ENCODE assay signal across 9 cellular contexts in genomic region chr10:29140991-29141390, GRCh38.
DNase-seq lines count a peak whose midpoint lies in the region; ATAC-seq, FAIRE-seq and TF ChIP-seq lines count a peak whose summit lies in the region.
"Had no signal": no experiment of that assay in that cellular context is flagged by ENCODE, and none has a peak within 500 bp of the region (broad histone marks: within the 10 kb centered on the region; RNA-seq: fewer than 3 reads in every experiment).

No MANE protein-coding gene starts in this region.

- peaks cover 31% of the 10 kb centered on the region for H3K4me1 Mint-ChIP-seq in osteocyte (ENCODE audit: unreplicated experiment)
- no peaks in the 10 kb centered on the region for H3K4me1 Mint-ChIP-seq in activated naive CD4-positive, alpha-beta T cell treated with anti-CD3 and anti-CD28 coated beads, Interleukin-2, amount 10 ng/mL, durations not matched to agents 7 days and 5 days

- H3K27me3 ChIP-seq in Panc1 (ENCODE audit: control insufficient read depth, insufficient read depth, low read length) (no peaks in the 10 kb centered on the region), endothelial cell of umbilical vein (ENCODE audit: control insufficient read depth in 2 of 2, insufficient read depth in 2 of 2, low read length in 2 of 2) (no peaks in the 10 kb centered on the region), HAP-1 (ENCODE audit: low read depth) (no peaks in the 10 kb centered on the region)

- no peak for TF ChIP-seq POLR2A in endothelial cell of umbilical vein (IDR thresholded peaks at IDR 0.05; ENCODE audit: low read depth, low read length)

- no peaks in the 10 kb centered on the region for H4K20me1 ChIP-seq in endothelial cell of umbilical vein (replicated peaks; ENCODE audit: control insufficient read depth, extremely low read depth, insufficient read depth, low read length)

- H3K27ac ChIP-seq in Panc1 (ENCODE audit: low read length) (peak overlapping the region; percentile 79), endothelial cell of umbilical vein (ENCODE audit: insufficient read depth, low read depth, low read length) (peak overlapping the region; percentile 57)

- POLR2A ChIA-PET in Panc1 (lab: Charles Lee) (no interaction called here), endothelial cell of umbilical vein (lab: Charles Lee) (interaction anchor here (1.0 kb wide), 1 partner anchor 9 kb away, joined by 4 read pairs; no protein-coding TSS in a partner anchor)

- FAIRE-seq in endothelial cell of umbilical vein (lab: Jason Lieb, UNC) = peak; percentile 67

- no peak for TF ChIP-seq CTCF in Panc1 (IDR thresholded peaks at IDR 0.05)
- TF ChIP-seq CTCF in endothelial cell of umbilical vein (IDR thresholded peaks at IDR 0.05; ENCODE audit: extremely low read depth in 1 of 2, insufficient read depth in 1 of 2, low read depth in 1 of 2, low read length in 2 of 2) = no peak
- no peak for TF ChIP-seq CTCF in osteocyte (IDR thresholded peaks at IDR 0.05)

- intact Hi-C loops in Panc1 (cut with micrococcal nuclease; ENCODE audit: unreplicated experiment) (no loop called here), endothelial cell of umbilical vein (cut with micrococcal nuclease) (loop anchor here (1.0 kb wide), 1 partner anchor 9 kb away; no protein-coding TSS in a partner anchor)

- H3K4me3 ChIP-seq in Panc1 (ENCODE audit: low read depth in 2 of 2, low read length in 2 of 2) (no peak overlapping the region), endothelial cell of umbilical vein (replicated peaks in 1 of 3; ENCODE audit: insufficient read depth in 1 of 3, low read depth in 1 of 3, low read length in 3 of 3) (no peak overlapping the region), HAP-1 (no peak overlapping the region)

- peak overlapping the region; percentile 20 for H2AFZ ChIP-seq in endothelial cell of umbilical vein (ENCODE audit: low read depth, low read length)

- H3K4me2 ChIP-seq in endothelial cell of umbilical vein (ENCODE audit: insufficient read depth, low read length) = no peak overlapping the region

- BruUV-seq in Panc1 (replicated peaks; lab: Mats Ljungman, UMichigan) (no TSS peak), endothelial cell of umbilical vein (replicated peaks; lab: Mats Ljungman, UMichigan) (no TSS peak)

- H3K36me3 Mint-ChIP-seq in osteocyte (ENCODE audit: unreplicated experiment) = no peaks in the 10 kb centered on the region
- H3K36me3 Mint-ChIP-seq in activated naive CD4-positive, alpha-beta T cell treated with anti-CD3 and anti-CD28 coated beads, Interleukin-2, amount 10 ng/mL, durations not matched to agents 7 days and 5 days = no peaks in the 10 kb centered on the region

- no peak overlapping the region for H3K4me3 Mint-ChIP-seq in osteocyte (ENCODE audit: unreplicated experiment)
- H3K4me3 Mint-ChIP-seq in activated naive CD4-positive, alpha-beta T cell treated with anti-CD3 and anti-CD28 coated beads, Interleukin-2, amount 10 ng/mL, durations not matched to agents 7 days and 5 days = no peak overlapping the region

- H3K9me3 ChIP-seq in Panc1 (ENCODE audit: control insufficient read depth, insufficient read depth, low read depth, low read length) (no peaks in the 10 kb centered on the region), endothelial cell of umbilical vein (replicated peaks; ENCODE audit: control insufficient read depth, insufficient read depth, low read length) (no peaks in the 10 kb centered on the region), HAP-1 (no peaks in the 10 kb centered on the region)

- peak overlapping the region; percentile 82 for H3K27ac Mint-ChIP-seq in osteocyte (ENCODE audit: unreplicated experiment)
- no peak overlapping the region for H3K27ac Mint-ChIP-seq in activated naive CD4-positive, alpha-beta T cell treated with anti-CD3 and anti-CD28 coated beads, Interleukin-2, amount 10 ng/mL, durations not matched to agents 7 days and 5 days

- H3K79me2 ChIP-seq in endothelial cell of umbilical vein (ENCODE audit: control insufficient read depth, insufficient read depth, low read length) = no peaks in the 10 kb centered on the region

- in situ Hi-C loops in Panc1 (cut with HindIII; ENCODE audit: low pct_unique_long_range_greater_than_20kb, low sequenced_read_pairs) (no loop called here), HAP-1 (cut with MboI; ENCODE audit: low sequenced_read_pairs) (loop anchor here (25.0 kb wide), 1 partner anchor 479 kb away; no protein-coding TSS in a partner anchor)

- no peaks in the 10 kb centered on the region for H3K36me3 ChIP-seq in Panc1 (ENCODE audit: control insufficient read depth, insufficient read depth, low read length)
- no peaks in the 10 kb centered on the region for H3K36me3 ChIP-seq in endothelial cell of umbilical vein (ENCODE audit: control insufficient read depth in 2 of 2, extremely low read depth in 1 of 2, insufficient read depth in 2 of 2, low read length in 2 of 2)
- H3K36me3 ChIP-seq in HAP-1 (replicated peaks) = no peaks in the 10 kb centered on the region

- H3K9ac ChIP-seq in endothelial cell of umbilical vein (replicated peaks; ENCODE audit: extremely low read depth, insufficient read depth, low read length) = peak overlapping the region; percentile 24

- dilution Hi-C loops in endothelial cell of umbilical vein (cut with MboI; ENCODE audit: extremely low pct_ligation_motif_present, low sequenced_read_pairs) = no loop called here

- no peaks in the 10 kb centered on the region for H3K9me3 Mint-ChIP-seq in osteocyte (ENCODE audit: unreplicated experiment)
- no peaks in the 10 kb centered on the region for H3K9me3 Mint-ChIP-seq in activated naive CD4-positive, alpha-beta T cell treated with anti-CD3 and anti-CD28 coated beads, Interleukin-2, amount 10 ng/mL, durations not matched to agents 7 days and 5 days

- DNase-seq in EL (peak; percentile 96), Panc1 (ENCODE audit: low read depth, low spot score) (no peak), endothelial cell of umbilical vein (ENCODE audit: low read depth, low spot score) (no peak), osteocyte (ENCODE audit: extremely low spot score, unreplicated experiment) (peak; percentile 30), HAP-1 (ENCODE audit: low spot score in 2 of 2) (no peak)
- DNase-seq in activated naive CD4-positive, alpha-beta T cell treated with anti-CD3 and anti-CD28 coated beads, Interleukin-2, amount 10 ng/mL, durations not matched to agents 7 days and 5 days = no peak
- DNase-seq: NCI-H2029 had no signal

- peaks cover 25% of the 10 kb centered on the region for H3K4me1 ChIP-seq in Panc1 (ENCODE audit: control insufficient read depth, insufficient read depth, low read length)
- peaks cover 21% of the 10 kb centered on the region for H3K4me1 ChIP-seq in endothelial cell of umbilical vein (ENCODE audit: control insufficient read depth, extremely low read depth, insufficient read depth, low read length)
- H3K4me1 ChIP-seq in HAP-1 = peaks cover 13% of the 10 kb centered on the region

- ATAC-seq in Panc1 (no peak), HG03460 (IDR thresholded peaks at IDR 0.05; ENCODE audit: unreplicated experiment) (no peak), HG03342 (IDR thresholded peaks at IDR 0.05; ENCODE audit: unreplicated experiment) (no peak)

- no peaks in the 10 kb centered on the region for H3K27me3 Mint-ChIP-seq in osteocyte (ENCODE audit: unreplicated experiment)
- peaks cover 17% of the 10 kb centered on the region for H3K27me3 Mint-ChIP-seq in activated naive CD4-positive, alpha-beta T cell treated with anti-CD3 and anti-CD28 coated beads, Interleukin-2, amount 10 ng/mL, durations not matched to agents 7 days and 5 days

- no peaks in the 10 kb centered on the region for H3K9me1 ChIP-seq in endothelial cell of umbilical vein (replicated peaks; ENCODE audit: control insufficient read depth, extremely low read depth, insufficient read depth, low read length)

- CTCF ChIA-PET in Panc1 (lab: Charles Lee) (no interaction called here), endothelial cell of umbilical vein (lab: Charles Lee) (interaction anchor here (1.4 kb wide), 3 partner anchors 9 to 22 kb away, joined by 4 to 6 read pairs (median 5); no protein-coding TSS in a partner anchor)
- CTCF ChIA-PET in activated naive CD4-positive, alpha-beta T cell treated with anti-CD3 and anti-CD28 coated beads, Interleukin-2, amount 10 ng/mL, durations not matched to agents 7 days and 5 days (lab: Charles Lee) = no interaction called here

TF ChIP-seq in endothelial cell of umbilical vein, 7 proteins besides CTCF, POLR2A, EP300 and RAD21:
- TF ChIP-seq EZH2 (IDR thresholded peaks at IDR 0.05; ENCODE audit: borderline replicate concordance, low read depth, low read length, severe bottlenecking) (no peak), MYC (IDR thresholded peaks at IDR 0.05; ENCODE audit: low read depth, low read length) (no peak)

Comparison
In these comparisons a context has a peak if more than half of its experiments do, and no peak if none do; other contexts are left out.
1. DNase-seq: peak in EL (single experiment) and osteocyte (single experiment); none in Panc1 (single experiment), endothelial cell of umbilical vein (single experiment), activated naive CD4-positive, alpha-beta T cell treated with anti-CD3 and anti-CD28 coated beads, Interleukin-2, amount 10 ng/mL, durations not matched to agents 7 days and 5 days (single experiment) and HAP-1 (0 of 2).